In genomic region chr19:13070425-13071140, GRCh38 we compare ENCODE assay signal across 14 cellular contexts. TPM values are rescaled to one million over a fixed set of nuclear protein-coding genes. Genes with fewer than 3 reads are reported as not detected.
DNase-seq lines count a peak whose midpoint lies in the region; ATAC-seq and TF ChIP-seq lines count a peak whose summit lies in the region.
"Had no signal": no experiment of that assay in that cellular context is flagged by ENCODE, and none has a peak within 500 bp of the region (broad histone marks: within the 10 kb centered on the region; RNA-seq: fewer than 3 reads in every experiment).

No MANE protein-coding gene starts in this region.

- no peak for DNase-seq in A673 (ENCODE audit: low spot score)
- DNase-seq in anterior cingulate cortex (lab: John Stamatoyannopoulos, UW): peak in 52 of 58 donors; percentile 40 to 84 (median 70)
- DNase-seq in head of caudate nucleus: peak in 38 of 42 donors; percentile 58 to 92 (median 74)
- peak in 1 of 2 donors; percentile 81 for DNase-seq in gastrocnemius medialis
- DNase-seq in OCI-M1 (lab: John Stamatoyannopoulos, UW): no peak
- no peak for DNase-seq in activated CD4-positive, alpha-beta T cell treated with anti-CD3 and anti-CD28 coated beads, Interleukin-2, amount 50 U/mL, for 48 hours
- DNase-seq: activated gamma-delta T cell treated with Interleukin-2 at 50 U/mL for 16 hours; effector CD4-positive, alpha-beta T cell; H9; naive B cell; NCI-H748 treated with DMSO at 0.1 percent for 48 hours; stimulated activated CD4-positive, alpha-beta T cell treated with anti-CD3 and anti-CD28 coated beads, Interleukin-2, amount 100 ng/mL, for 24 hours had no signal

- TF ChIP-seq CTCF in A673 (conservative IDR thresholded peaks at IDR 0.05; ENCODE audit: low read depth, low read length) (no peak), gastrocnemius medialis (IDR thresholded peaks at IDR 0.05 in 4 of 5, conservative IDR thresholded peaks at IDR 0.05 in 1 of 5) (no peak)

- in situ Hi-C loops in gastrocnemius medialis (cut with MboI; ENCODE audit: low sequenced_read_pairs in 4 of 4): no loop called here

- H3K4me1 ChIP-seq in A673 (ENCODE audit: insufficient read depth, low read length, poor library complexity, severe bottlenecking) (no peaks in the 10 kb centered on the region), gastrocnemius medialis (peaks cover 65 to 72% of the 10 kb centered on the region in 2 donors)

- no peaks in the 10 kb centered on the region for H3K9me3 ChIP-seq in A673 (ENCODE audit: low read depth, low read length, poor library complexity, severe bottlenecking)
- no peaks in the 10 kb centered on the region for H3K9me3 ChIP-seq in gastrocnemius medialis

- H3K4me3 ChIP-seq in A673 (ENCODE audit: low read depth, low read length, poor library complexity, severe bottlenecking) (no peak overlapping the region), gastrocnemius medialis (peak overlapping the region; percentile 51 to 54 (median 52))

- H3K27me3 ChIP-seq in A673 (replicated peaks; ENCODE audit: insufficient read depth, low read depth, low read length, poor library complexity) (no peaks in the 10 kb centered on the region), gastrocnemius medialis (no peaks in the 10 kb centered on the region)

- no TSS peak for BruUV-seq in A673 (replicated peaks; lab: Mats Ljungman, UMichigan)

- H3K36me3 ChIP-seq in A673 (ENCODE audit: insufficient read depth, low read length, poor library complexity, severe bottlenecking): peaks cover 11% of the 10 kb centered on the region
- H3K36me3 ChIP-seq in gastrocnemius medialis: peaks cover 0 to 13% of the 10 kb centered on the region in 2 donors

- POLR2A ChIA-PET in A673 (lab: Charles Lee; ENCODE audit: low non-redundant PET): interaction anchor here (0.6 kb wide), 1 partner anchor 21 kb away, joined by 5 read pairs; no protein-coding TSS in a partner anchor

- peak; percentile 22 to 43 for TF ChIP-seq POLR2A in gastrocnemius medialis (IDR thresholded peaks at IDR 0.05)

- CTCF ChIA-PET in A673 (lab: Charles Lee): no interaction called here

- H3K27ac ChIP-seq in A673 (ENCODE audit: low read depth, low read length, poor library complexity, severe bottlenecking) (peak overlapping the region; percentile 21), gastrocnemius medialis (peak overlapping the region; percentile 92 to 100 (median 96))

- intact Hi-C loops in A673 (cut with micrococcal nuclease; ENCODE audit: unreplicated experiment) (no loop called here), head of caudate nucleus (cut with DNase I) (loop anchor here (5.0 kb wide), 1 partner anchor 38 kb away; no protein-coding TSS in a partner anchor), gastrocnemius medialis (cut with DNase I; ENCODE audit: low total_unique reads) (no loop called here)

- ATAC-seq in gastrocnemius medialis: peak; percentile 57
- ATAC-seq in HG02759 (IDR thresholded peaks at IDR 0.05; ENCODE audit: unreplicated experiment): no peak
- ATAC-seq in GM19455 (IDR thresholded peaks at IDR 0.05; ENCODE audit: unreplicated experiment): no peak

RNA-seq across cellular contexts. Expression of gene LYL1, which starts 32.1 kb away (rescaled TPM):
- not detected in 2 replicates for total RNA-seq in A673 (2021)
- 1 to 10 TPM; 2.6 to 5.0 (median 3.1) TPM for total RNA-seq in gastrocnemius medialis

RNA-seq across cellular contexts. Expression of gene TRMT1, which starts 46.0 kb away (rescaled TPM):
- total RNA-seq in A673 (2021): 85.7 and 109 TPM in 2 replicates
- total RNA-seq in gastrocnemius medialis: 10 to 100 TPM; 31.7 to 47.9 (median 45.0) TPM

RNA-seq across cellular contexts. Expression of gene NACC1, which starts 47.5 kb away (rescaled TPM):
- total RNA-seq in A673 (2021) (119 and 126 TPM in 2 replicates), gastrocnemius medialis (10 to 100 TPM; 36.3 to 81.3 (median 49.4) TPM)

Comparison
In these comparisons a context has a peak if more than half of its experiments do, and no peak if none do; other contexts are left out.
1. DNase-seq: peak in anterior cingulate cortex (52 of 58) and head of caudate nucleus (38 of 42); none in A673 (single experiment), OCI-M1 (single experiment) and activated CD4-positive, alpha-beta T cell treated with anti-CD3 and anti-CD28 coated beads, Interleukin-2, amount 50 U/mL, for 48 hours (0 of 2).
2. ATAC-seq: peak in gastrocnemius medialis (2 of 2); none in HG02759 (single experiment) and GM19455 (single experiment).